Comparison of ENCODE assay signal across 7 cellular contexts in genomic region chr7:45919947-45920542, GRCh38. TPM values are rescaled to one million over a fixed set of nuclear protein-coding genes. Genes with fewer than 3 reads are reported as not detected.
DNase-seq lines count a peak whose midpoint lies in the region; ATAC-seq, FAIRE-seq and TF ChIP-seq lines count a peak whose summit lies in the region.

No MANE protein-coding gene starts in this region.

- H3K27me3 Mint-ChIP-seq in activated T-helper 1 cell treated with anti-CD3 and anti-CD28 coated beads, Interleukin-12 subunit alpha, Interleukin-12 subunit beta, Interleukin-2, Interleukin-4 antibody, amounts not matched to agents 30 ng/mL and 10 ng/mL and 1 ng/mL, durations not matched to agents 14 hours and 24 hours and 36 hours (ENCODE audit: insufficient read depth): peaks cover 57% of the 10 kb centered on the region

- no peak for TF ChIP-seq CTCF in HFF-Myc (IDR thresholded peaks at IDR 0.05; ENCODE audit: low read depth, low read length, missing control alignments)

- H3K27ac Mint-ChIP-seq in activated T-helper 1 cell treated with anti-CD3 and anti-CD28 coated beads, Interleukin-12 subunit alpha, Interleukin-12 subunit beta, Interleukin-2, Interleukin-4 antibody, amounts not matched to agents 30 ng/mL and 10 ng/mL and 1 ng/mL, durations not matched to agents 14 hours and 24 hours and 36 hours: no peak overlapping the region

- H3K4me1 ChIP-seq in iPS-18a (ENCODE audit: control insufficient read depth, low read depth, low read length): peaks cover 23% of the 10 kb centered on the region

- no peaks in the 10 kb centered on the region for H3K36me3 ChIP-seq in iPS-18a (ENCODE audit: control insufficient read depth, low read depth, low read length)

- peaks cover 20% of the 10 kb centered on the region for H3K4me1 Mint-ChIP-seq in activated T-helper 1 cell treated with anti-CD3 and anti-CD28 coated beads, Interleukin-12 subunit alpha, Interleukin-12 subunit beta, Interleukin-2, Interleukin-4 antibody, amounts not matched to agents 30 ng/mL and 10 ng/mL and 1 ng/mL, durations not matched to agents 14 hours and 24 hours and 36 hours (ENCODE audit: low read depth)

- H3K36me3 Mint-ChIP-seq in activated T-helper 1 cell treated with anti-CD3 and anti-CD28 coated beads, Interleukin-12 subunit alpha, Interleukin-12 subunit beta, Interleukin-2, Interleukin-4 antibody, amounts not matched to agents 30 ng/mL and 10 ng/mL and 1 ng/mL, durations not matched to agents 14 hours and 24 hours and 36 hours (ENCODE audit: low read depth): no peaks in the 10 kb centered on the region

- H3K27ac ChIP-seq in iPS-18a (ENCODE audit: low read length) (no peak overlapping the region), skin epidermis (peak overlapping the region in 5 of 21 experiments; percentile 0 to 56 (median 13))

- H3K9ac ChIP-seq in iPS-18a (ENCODE audit: low read length): no peak overlapping the region

- no peak for ATAC-seq in HG02840 (IDR thresholded peaks at IDR 0.05; ENCODE audit: low FRiP score, unreplicated experiment)

- H3K4me3 ChIP-seq in HFF-Myc (replicated peaks; ENCODE audit: low read depth, low read length) (peak overlapping the region; percentile 44), iPS-18a (ENCODE audit: low read length) (peak overlapping the region; percentile 66), skin epidermis (peak overlapping the region; percentile 19 to 51 (median 35))

- H3K27me3 ChIP-seq in iPS-18a (ENCODE audit: control insufficient read depth, insufficient read depth, low read length): peaks cover 57% of the 10 kb centered on the region

- peak overlapping the region; percentile 37 for H3K4me3 Mint-ChIP-seq in activated T-helper 1 cell treated with anti-CD3 and anti-CD28 coated beads, Interleukin-12 subunit alpha, Interleukin-12 subunit beta, Interleukin-2, Interleukin-4 antibody, amounts not matched to agents 30 ng/mL and 10 ng/mL and 1 ng/mL, durations not matched to agents 14 hours and 24 hours and 36 hours

- no peak for FAIRE-seq in frontal cortex (lab: Jason Lieb, UNC)

- H3K9me3 Mint-ChIP-seq in activated T-helper 1 cell treated with anti-CD3 and anti-CD28 coated beads, Interleukin-12 subunit alpha, Interleukin-12 subunit beta, Interleukin-2, Interleukin-4 antibody, amounts not matched to agents 30 ng/mL and 10 ng/mL and 1 ng/mL, durations not matched to agents 14 hours and 24 hours and 36 hours: no peaks in the 10 kb centered on the region

- intact Hi-C loops in activated T-helper 1 cell treated with anti-CD3 and anti-CD28 coated beads, Interleukin-12 subunit alpha, Interleukin-12 subunit beta, Interleukin-2, Interleukin-4 antibody, amounts not matched to agents 30 ng/mL and 10 ng/mL and 1 ng/mL, durations not matched to agents 14 hours and 24 hours and 36 hours (cut with micrococcal nuclease): loop anchor here (5.0 kb wide), 1 partner anchor 1262 kb away; no protein-coding TSS in a partner anchor

- DNase-seq in HFF-Myc (ENCODE audit: extremely low read depth, low read depth) (no peak), frontal cortex (ENCODE audit: low spot score in 2 of 2) (no peak)
- no peak for DNase-seq in activated T-helper 1 cell treated with anti-CD3 and anti-CD28 coated beads, Interleukin-12 subunit alpha, Interleukin-12 subunit beta, Interleukin-2, Interleukin-4 antibody, amounts not matched to agents 30 ng/mL and 10 ng/mL and 1 ng/mL, durations not matched to agents 14 hours and 24 hours and 36 hours (ENCODE audit: low spot score)
- no peak for DNase-seq in activated CD4-positive, alpha-beta T cell treated with anti-CD3 and anti-CD28 coated beads for 4 hours

- no peaks in the 10 kb centered on the region for H3K9me3 ChIP-seq in iPS-18a (ENCODE audit: control insufficient read depth, low read depth, low read length)

RNA-seq across cellular contexts. Expression of gene IGFBP3, which starts 1.0 kb away (rescaled TPM):
- total RNA-seq in activated T-helper 1 cell treated with anti-CD3 and anti-CD28 coated beads, Interleukin-12 subunit alpha, Interleukin-12 subunit beta, Interleukin-2, Interleukin-4 antibody, amounts not matched to agents 30 ng/mL and 10 ng/mL and 1 ng/mL, durations not matched to agents 14 hours and 24 hours and 36 hours: 1.2 and 1.3 TPM in 2 replicates
- total RNA-seq in frontal cortex: 6.1 TPM

RNA-seq across cellular contexts. Expression of gene IGFBP1, which starts 31.8 kb away (rescaled TPM):
- not detected in 2 replicates for total RNA-seq in activated T-helper 1 cell treated with anti-CD3 and anti-CD28 coated beads, Interleukin-12 subunit alpha, Interleukin-12 subunit beta, Interleukin-2, Interleukin-4 antibody, amounts not matched to agents 30 ng/mL and 10 ng/mL and 1 ng/mL, durations not matched to agents 14 hours and 24 hours and 36 hours
- total RNA-seq in frontal cortex: not detected

RNA-seq across cellular contexts. Expression of gene CCDC201, which starts 47.2 kb away (rescaled TPM):
- total RNA-seq in activated T-helper 1 cell treated with anti-CD3 and anti-CD28 coated beads, Interleukin-12 subunit alpha, Interleukin-12 subunit beta, Interleukin-2, Interleukin-4 antibody, amounts not matched to agents 30 ng/mL and 10 ng/mL and 1 ng/mL, durations not matched to agents 14 hours and 24 hours and 36 hours: not detected in 2 replicates
- not detected for total RNA-seq in frontal cortex
